In genomic region chr20:22522701-22523100, GRCh38 we compare ENCODE assay signal across 30 cellular contexts.
"Had no signal": no experiment of that assay in that cellular context is flagged by ENCODE, and none has a peak within 500 bp of the region (broad histone marks: within the 10 kb centered on the region; RNA-seq: fewer than 3 reads in every experiment).

No MANE protein-coding gene starts in this region.

- H3K4me2 ChIP-seq: smooth muscle cell had no signal

- H3K27me3 Mint-ChIP-seq: progenitor cell of endocrine pancreas; stimulated activated naive CD8-positive, alpha-beta T cell treated with anti-CD3 and anti-CD28 coated beads, Interleukin-15, amount 100 ng/mL, for 72 hours had no signal

- H3K4me1 Mint-ChIP-seq: immature natural killer cell; natural killer cell; neural crest cell; stimulated activated naive CD8-positive, alpha-beta T cell treated with anti-CD3 and anti-CD28 coated beads, Interleukin-15, amount 100 ng/mL, for 72 hours had no signal

- H3K79me2 ChIP-seq: parathyroid adenoma had no signal

- H3K4me1 ChIP-seq: foreskin keratinocyte, gastroesophageal sphincter, heart right ventricle, left ventricle myocardium inferior, lower lobe of right lung, parathyroid adenoma, suprapubic skin had no signal

- ATAC-seq: esophagus mucosa; foreskin keratinocyte; gastroesophageal sphincter; heart right ventricle; left colon; lower lobe of right lung; natural killer cell; sciatic nerve; stimulated activated naive CD8-positive, alpha-beta T cell treated with anti-CD3 and anti-CD28 coated beads, Interleukin-15, amount 100 ng/mL, for 72 hours had no signal

- H2AFZ ChIP-seq: parathyroid adenoma had no signal

- H3K9me3 Mint-ChIP-seq: dendritic cell treated with granulocyte-macrophage colony-stimulating factor and Interleukin-4, amounts not matched to agents 40 ng/mL and 50 ng/mL, for 4 days; endodermal cell; natural killer cell; neural crest cell; stimulated activated naive CD8-positive, alpha-beta T cell treated with anti-CD3 and anti-CD28 coated beads, Interleukin-15, amount 100 ng/mL, for 72 hours had no signal

- H3K27ac ChIP-seq: epithelial cell of prostate, foreskin keratinocyte, gastroesophageal sphincter, heart right ventricle, left ventricle myocardium inferior, lower lobe of right lung, parathyroid adenoma, suprapubic skin had no signal

- H3K27ac Mint-ChIP-seq: dendritic cell treated with granulocyte-macrophage colony-stimulating factor and Interleukin-4, amounts not matched to agents 40 ng/mL and 50 ng/mL, for 4 days; immature natural killer cell; natural killer cell; stimulated activated naive CD8-positive, alpha-beta T cell treated with anti-CD3 and anti-CD28 coated beads, Interleukin-15, amount 100 ng/mL, for 72 hours had no signal

- H3K36me3 ChIP-seq: gastroesophageal sphincter, heart right ventricle, left ventricle myocardium inferior, lower lobe of right lung, suprapubic skin had no signal

- H3K27me3 ChIP-seq: foreskin keratinocyte had no signal

- FAIRE-seq: colon had no signal

- H3K9me3 ChIP-seq: gastroesophageal sphincter, heart right ventricle, left ventricle myocardium inferior, lower lobe of right lung, suprapubic skin had no signal

- H3K9ac ChIP-seq: parathyroid adenoma had no signal

- H3K36me3 Mint-ChIP-seq: immature natural killer cell, natural killer cell had no signal

- DNase-seq: effector CD8-positive, alpha-beta T cell; endodermal cell; foreskin keratinocyte; heart right ventricle; hypothalamus; immature natural killer cell; islet precursor cell; kidney glomerular epithelial cell; left colon; left ventricle myocardium inferior; lower lobe of right lung; natural killer cell; stimulated activated CD4-positive, alpha-beta T cell treated with anti-CD3 and anti-CD28 coated beads, Interleukin-12 subunit alpha, Interleukin-12 subunit beta, amount 100 ng/mL, for 4 hours; stimulated activated CD4-positive, alpha-beta T cell treated with anti-CD3 and anti-CD28 coated beads, Interleukin-1b, Interleukin-23, amount 100 ng/mL, for 48 hours; stimulated activated CD4-positive, alpha-beta T cell treated with anti-CD3 and anti-CD28 coated beads, Interleukin-4, amount 100 ng/mL, for 1 hour; stimulated activated CD8-positive, alpha-beta memory T cell treated with anti-CD3 and anti-CD28 coated beads, Interleukin-4, amount 100 ng/mL, for 48 hours; stimulated activated naive CD4-positive, alpha-beta T cell; stimulated activated naive CD8-positive, alpha-beta T cell treated with anti-CD3 and anti-CD28 coated beads, Interleukin-15, amount 100 ng/mL, for 72 hours; trophoblast cell had no signal

- H3K4me3 ChIP-seq: gastroesophageal sphincter, heart right ventricle, left ventricle myocardium inferior, lower lobe of right lung, smooth muscle cell, suprapubic skin had no signal

- H3K4me3 Mint-ChIP-seq: dendritic cell treated with granulocyte-macrophage colony-stimulating factor and Interleukin-4, amounts not matched to agents 40 ng/mL and 50 ng/mL, for 4 days; immature natural killer cell; natural killer cell; neural crest cell; stimulated activated naive CD8-positive, alpha-beta T cell treated with anti-CD3 and anti-CD28 coated beads, Interleukin-15, amount 100 ng/mL, for 72 hours had no signal
